In genomic region chr5:57313716-57314115, GRCh38 we compare ENCODE assay signal across 14 cellular contexts.
DNase-seq lines count a peak whose midpoint lies in the region; ATAC-seq and TF ChIP-seq lines count a peak whose summit lies in the region.
"Had no signal": no experiment of that assay in that cellular context is flagged by ENCODE, and none has a peak within 500 bp of the region (broad histone marks: within the 10 kb centered on the region; RNA-seq: fewer than 3 reads in every experiment).

No MANE protein-coding gene starts in this region.

- H2AFZ ChIP-seq in mesenchymal stem cell (ENCODE audit: low read depth, low read length): no peak overlapping the region

- peak; percentile 51; the same call in 1 of the 2 replicates for ATAC-seq in Panc1
- ATAC-seq in omental fat pad (ENCODE audit: low FRiP score): no peak
- ATAC-seq: A549; CD8-positive, alpha-beta T cell had no signal

- peak overlapping the region; percentile 52 for H2BK15ac ChIP-seq in mesenchymal stem cell (ENCODE audit: low read depth, poor library complexity, severe bottlenecking)

- no peak overlapping the region for H2BK5ac ChIP-seq in mesenchymal stem cell (ENCODE audit: low read depth, low read length, poor library complexity, severe bottlenecking)

- H3K9me3 ChIP-seq in Panc1 (ENCODE audit: control insufficient read depth, insufficient read depth, low read depth, low read length): no peaks in the 10 kb centered on the region
- H3K9me3 ChIP-seq in mesenchymal stem cell (ENCODE audit: control insufficient read depth, low read length): no peaks in the 10 kb centered on the region
- H3K9me3 ChIP-seq: HAP-1 had no signal

- H4K8ac ChIP-seq in mesenchymal stem cell (ENCODE audit: low read length): peak overlapping the region; percentile 82

- TF ChIP-seq CTCF in Panc1 (IDR thresholded peaks at IDR 0.05) (no peak), epithelial cell of esophagus (IDR thresholded peaks at IDR 0.05; ENCODE audit: insufficient read depth, low read depth, low read length, missing control alignments) (no peak), omental fat pad (IDR thresholded peaks at IDR 0.05) (no peak)

- intact Hi-C loops in Panc1 (cut with micrococcal nuclease; ENCODE audit: unreplicated experiment): no loop called here

- H2AK5ac ChIP-seq in mesenchymal stem cell (ENCODE audit: low read length, severe bottlenecking): no peak overlapping the region

- peak overlapping the region; percentile 82 to 94 for H3K18ac ChIP-seq in mesenchymal stem cell (ENCODE audit: low read depth in 1 of 2, low read length in 2 of 2)

- H3K4ac ChIP-seq in mesenchymal stem cell (ENCODE audit: low read depth in 1 of 2, low read length in 2 of 2): peak overlapping the region in 1 of 2 experiments; percentile 85

- POLR2A ChIA-PET in Panc1 (lab: Charles Lee): no interaction called here

- H2BK120ac ChIP-seq in mesenchymal stem cell (ENCODE audit: low read depth, low read length): no peak overlapping the region

- no peak overlapping the region for H3K14ac ChIP-seq in mesenchymal stem cell (ENCODE audit: low read length in 2 of 2)

- BruUV-seq in Panc1 (replicated peaks; lab: Mats Ljungman, UMichigan): no TSS peak

- peak overlapping the region; percentile 30 for H4K91ac ChIP-seq in mesenchymal stem cell (ENCODE audit: low read length)

- DNase-seq in M059J (ENCODE audit: low read depth) (peak; percentile 48), Panc1 (ENCODE audit: low read depth, low spot score) (no peak), epithelial cell of esophagus (ENCODE audit: low read depth) (peak; percentile 65), mesenchymal stem cell (no peak), omental fat pad (ENCODE audit: low spot score) (no peak), ecto neural progenitor cell (ENCODE audit: low spot score) (no peak), islet precursor cell (no peak)
- DNase-seq: CD8-positive, alpha-beta T cell; COR-L47; DND-41; GDM1; GOT3 had no signal

- H3K27ac ChIP-seq in Panc1 (ENCODE audit: low read length) (no peak overlapping the region), mesenchymal stem cell (ENCODE audit: low read length, poor library complexity, severe bottlenecking) (no peak overlapping the region)
- H3K27ac ChIP-seq: A549 had no signal

- H3K4me2 ChIP-seq in mesenchymal stem cell (ENCODE audit: low read length, poor library complexity, severe bottlenecking): no peak overlapping the region
- H3K4me2 ChIP-seq: A549 had no signal

- no peak overlapping the region for H3K4me3 ChIP-seq in Panc1 (ENCODE audit: low read depth in 2 of 2, low read length in 2 of 2)
- no peak overlapping the region for H3K4me3 ChIP-seq in epithelial cell of esophagus (ENCODE audit: low read length)
- H3K4me3 ChIP-seq in mesenchymal stem cell (ENCODE audit: insufficient read depth in 1 of 2, low read depth in 1 of 2, low read length in 2 of 2): no peak overlapping the region
- H3K4me3 ChIP-seq: A549, HAP-1 had no signal

- in situ Hi-C loops in Panc1 (cut with HindIII; ENCODE audit: low pct_unique_long_range_greater_than_20kb, low sequenced_read_pairs): no loop called here

- 100% methylated on average over 3 of the region's 3 CpGs for WGBS in mesenchymal stem cell

- CTCF ChIA-PET in Panc1 (lab: Charles Lee): no interaction called here

- no peak overlapping the region for H3K9ac ChIP-seq in mesenchymal stem cell (ENCODE audit: low read length)

- H3K36me3 ChIP-seq in Panc1 (ENCODE audit: control insufficient read depth, insufficient read depth, low read length) (no peaks in the 10 kb centered on the region), mesenchymal stem cell (ENCODE audit: control insufficient read depth in 1 of 2, insufficient read depth in 2 of 2, low read depth in 1 of 2, low read length in 2 of 2) (no peaks in the 10 kb centered on the region)
- H3K36me3 ChIP-seq: HAP-1 had no signal

- no peaks in the 10 kb centered on the region for H3K27me3 ChIP-seq in Panc1 (ENCODE audit: control insufficient read depth, insufficient read depth, low read length)
- H3K27me3 ChIP-seq in mesenchymal stem cell (ENCODE audit: control insufficient read depth in 1 of 2, insufficient read depth in 1 of 2, low read length in 2 of 2): peaks cover 0 to 8% of the 10 kb centered on the region in 2 experiments

- H3K4me1 ChIP-seq in Panc1 (ENCODE audit: control insufficient read depth, insufficient read depth, low read length) (no peaks in the 10 kb centered on the region; the same call in 1 of the 2 replicates), mesenchymal stem cell (ENCODE audit: control insufficient read depth, insufficient read depth, low read depth, low read length) (peaks cover 6% of the 10 kb centered on the region)
- H3K4me1 ChIP-seq: A549, HAP-1 had no signal

- no peaks in the 10 kb centered on the region for H3K79me1 ChIP-seq in mesenchymal stem cell (replicated peaks; ENCODE audit: low read length, poor library complexity, severe bottlenecking)

- H3K23ac ChIP-seq in mesenchymal stem cell (ENCODE audit: low read length in 2 of 2): no peak overlapping the region

- H2BK12ac ChIP-seq in mesenchymal stem cell (ENCODE audit: low read length in 2 of 2): peak overlapping the region; percentile 69 to 96

Comparison
In these comparisons a context has a peak if more than half of its experiments do, and no peak if none do; other contexts are left out.
1. DNase-seq: peak in M059J (single experiment) and epithelial cell of esophagus (single experiment); none in Panc1 (single experiment), mesenchymal stem cell (single experiment), omental fat pad (single experiment), ecto neural progenitor cell (single experiment) and islet precursor cell (single experiment).